In genomic region chr14:90608925-90609324, GRCh38 we compare ENCODE assay signal across 15 cellular contexts.
DNase-seq lines count a peak whose midpoint lies in the region; ATAC-seq and TF ChIP-seq lines count a peak whose summit lies in the region.
"Had no signal": no experiment of that assay in that cellular context is flagged by ENCODE, and none has a peak within 500 bp of the region (broad histone marks: within the 10 kb centered on the region; RNA-seq: fewer than 3 reads in every experiment).

No MANE protein-coding gene starts in this region.

- H3K36me3 ChIP-seq in BLaER1 treated with 17β-estradiol and CSF1 and Interleukin-3, amounts not matched to agents 10 nM and 100 nM = peaks cover 0 to 4% (median 0%) of the 10 kb centered on the region in 11 experiments; a peak in 2 of 22 replicates
- H3K36me3 ChIP-seq in trophoblast cell (ENCODE audit: control insufficient read depth in 1 of 2, insufficient read depth in 2 of 2, low read length in 2 of 2) = peaks cover 11% of the 10 kb centered on the region in 2 experiments

- no peak overlapping the region for H2AFZ ChIP-seq in trophoblast cell (ENCODE audit: insufficient read depth, low read length, poor library complexity)

- no peak overlapping the region for H4K8ac ChIP-seq in trophoblast cell (ENCODE audit: low read depth, low read length)

- H3K79me1 ChIP-seq in trophoblast cell (ENCODE audit: low read length) = no peaks in the 10 kb centered on the region

- H3K14ac ChIP-seq in trophoblast cell (ENCODE audit: low read length) = no peak overlapping the region

- H2BK5ac ChIP-seq in trophoblast cell (ENCODE audit: low read depth, low read length, poor library complexity) = no peak overlapping the region

- TF ChIP-seq POLR2A in NB4 (IDR thresholded peaks at IDR 0.05; ENCODE audit: extremely low read depth, insufficient read length) = no peak
- TF ChIP-seq POLR2A in erythroblast (IDR thresholded peaks at IDR 0.05; ENCODE audit: low read length) = no peak

- H2BK12ac ChIP-seq in trophoblast cell (ENCODE audit: low read length) = no peak overlapping the region

- H3K18ac ChIP-seq in trophoblast cell (ENCODE audit: low read length) = no peak overlapping the region

- H3K27ac Mint-ChIP-seq in activated T-cell treated with anti-CD3 and anti-CD28 coated beads, Interleukin-2, amount 50 U/mL, for 24 hours = no peak overlapping the region
- H3K27ac Mint-ChIP-seq: activated naive CD8-positive, alpha-beta T cell treated with anti-CD3 and anti-CD28 coated beads, Interleukin-2, amount 50 U/mL, for 24 hours; natural killer cell; type B pancreatic cell had no signal

- no peak overlapping the region for H3K23ac ChIP-seq in trophoblast cell (ENCODE audit: low read length)

- H3K27me3 Mint-ChIP-seq in activated T-cell treated with anti-CD3 and anti-CD28 coated beads, Interleukin-2, amount 50 U/mL, for 24 hours = peaks cover 3% of the 10 kb centered on the region
- H3K27me3 Mint-ChIP-seq: type B pancreatic cell had no signal

- peaks cover 0 to 14% (median 0%) of the 10 kb centered on the region in 11 experiments; a peak in 5 of 22 replicates for H3K27me3 ChIP-seq in BLaER1 treated with 17β-estradiol and CSF1 and Interleukin-3, amounts not matched to agents 10 nM and 100 nM
- H3K27me3 ChIP-seq in layer of hippocampus (ENCODE audit: control insufficient read depth, insufficient read depth, low read length) (no peaks in the 10 kb centered on the region), trophoblast cell (ENCODE audit: insufficient read depth, low read length) (no peaks in the 10 kb centered on the region)

- no peaks in the 10 kb centered on the region for H4K20me1 ChIP-seq in BLaER1 treated with 17β-estradiol and CSF1 and Interleukin-3, amounts not matched to agents 10 nM and 100 nM

- no peaks in the 10 kb centered on the region for H3K9me3 Mint-ChIP-seq in activated T-cell treated with anti-CD3 and anti-CD28 coated beads, Interleukin-2, amount 50 U/mL, for 24 hours
- H3K9me3 Mint-ChIP-seq: activated naive CD8-positive, alpha-beta T cell treated with anti-CD3 and anti-CD28 coated beads, Interleukin-2, amount 50 U/mL, for 24 hours; natural killer cell; type B pancreatic cell had no signal

- no peaks in the 10 kb centered on the region for H3K79me2 ChIP-seq in trophoblast cell (ENCODE audit: control insufficient read depth, insufficient read depth, low read length, poor library complexity)

- H3K27ac ChIP-seq in BLaER1 treated with 17β-estradiol and CSF1 and Interleukin-3, amounts not matched to agents 10 nM and 100 nM = peak overlapping the region in 4 of 11 experiments; percentile 23 to 42 (median 36); a peak in 6 of 22 replicates
- peak overlapping the region; percentile 69 for H3K27ac ChIP-seq in layer of hippocampus (ENCODE audit: low read depth, low read length)
- H3K27ac ChIP-seq in trophoblast cell (ENCODE audit: low read depth, low read length) = no peak overlapping the region
- H3K27ac ChIP-seq: skin epidermis had no signal

- H3K4ac ChIP-seq in trophoblast cell (ENCODE audit: low read depth, low read length) = no peak overlapping the region

- no peak overlapping the region for H4K91ac ChIP-seq in trophoblast cell (ENCODE audit: low read depth, low read length)

- H3K36me3 Mint-ChIP-seq in activated T-cell treated with anti-CD3 and anti-CD28 coated beads, Interleukin-2, amount 50 U/mL, for 24 hours (ENCODE audit: low read depth) = no peaks in the 10 kb centered on the region
- H3K36me3 Mint-ChIP-seq: natural killer cell had no signal

- H3K4me3 ChIP-seq in BLaER1 treated with 17β-estradiol and CSF1 and Interleukin-3, amounts not matched to agents 10 nM and 100 nM = no peak overlapping the region
- no peak overlapping the region for H3K4me3 ChIP-seq in NB4 (ENCODE audit: low read depth, low read length)
- H3K4me3 ChIP-seq in trophoblast cell (ENCODE audit: low read depth, low read length) = no peak overlapping the region
- H3K4me3 ChIP-seq: skin epidermis had no signal

- DNase-seq in NB4 (ENCODE audit: low read depth) (peak; percentile 49), AG08396 (ENCODE audit: low spot score) (no peak), trophoblast cell (no peak), erythroblast (lab: John Stamatoyannopoulos, UW) (no peak)
- no peak for DNase-seq in activated T-cell treated with anti-CD3 and anti-CD28 coated beads, Interleukin-2, amount 50 U/mL, for 24 hours
- DNase-seq: activated naive CD8-positive, alpha-beta T cell treated with anti-CD3 and anti-CD28 coated beads, Interleukin-2, amount 50 U/mL, for 24 hours; natural killer cell; NCI-H1092 treated with DMSO at 0.1 percent for 48 hours; NCI-H524 treated with DMSO at 0.1 percent for 48 hours; SHP77 treated with DMSO at 0.1 percent for 48 hours had no signal

- H3K4me3 Mint-ChIP-seq in activated T-cell treated with anti-CD3 and anti-CD28 coated beads, Interleukin-2, amount 50 U/mL, for 24 hours = no peak overlapping the region
- H3K4me3 Mint-ChIP-seq: activated naive CD8-positive, alpha-beta T cell treated with anti-CD3 and anti-CD28 coated beads, Interleukin-2, amount 50 U/mL, for 24 hours; natural killer cell; type B pancreatic cell had no signal

- no peak overlapping the region for H2BK120ac ChIP-seq in trophoblast cell (ENCODE audit: insufficient read depth, low read length, poor library complexity)

- H2AK5ac ChIP-seq in trophoblast cell (ENCODE audit: low read length) = no peak overlapping the region

- H3K9me3 ChIP-seq in BLaER1 treated with 17β-estradiol and CSF1 and Interleukin-3, amounts not matched to agents 10 nM and 100 nM (replicated peaks in 1 of 11) = no peaks in the 10 kb centered on the region
- H3K9me3 ChIP-seq in trophoblast cell (ENCODE audit: insufficient read depth, low read depth, low read length) = peaks cover 2% of the 10 kb centered on the region

- TF ChIP-seq CTCF in NB4 (IDR thresholded peaks at IDR 0.05; ENCODE audit: low read depth, low read length) = no peak

- H3K4me2 ChIP-seq in BLaER1 treated with 17β-estradiol and CSF1 and Interleukin-3, amounts not matched to agents 10 nM and 100 nM = peak overlapping the region; percentile 14 to 87 (median 48); a peak in 21 of 22 replicates
- H3K4me2 ChIP-seq in trophoblast cell (ENCODE audit: low read length) = no peak overlapping the region

- peaks cover 2% of the 10 kb centered on the region for H3K4me1 Mint-ChIP-seq in activated T-cell treated with anti-CD3 and anti-CD28 coated beads, Interleukin-2, amount 50 U/mL, for 24 hours (ENCODE audit: low read depth)
- H3K4me1 Mint-ChIP-seq: natural killer cell had no signal

- peak; percentile 80 for ATAC-seq in GM21529 (IDR thresholded peaks at IDR 0.05; ENCODE audit: unreplicated experiment)
- ATAC-seq: natural killer cell had no signal

- WGBS in trophoblast cell (ENCODE audit: extremely low coverage, insufficient coverage, insufficient read length) = no CpG with 5 or more reads among the region's 7 CpGs

- 0 out of 22 replicates have a peak overlapping the region, but pooled peaks of 1 of the 11 experiments have one; percentile 25 for H3K9ac ChIP-seq in BLaER1 treated with 17β-estradiol and CSF1 and Interleukin-3, amounts not matched to agents 10 nM and 100 nM
- no peak overlapping the region for H3K9ac ChIP-seq in trophoblast cell (ENCODE audit: low read length)

- H4K12ac ChIP-seq in trophoblast cell (ENCODE audit: low read depth, low read length) = no peak overlapping the region

- peaks cover 35 to 95% (median 42%) of the 10 kb centered on the region in 10 experiments for H3K4me1 ChIP-seq in BLaER1 treated with 17β-estradiol and CSF1 and Interleukin-3, amounts not matched to agents 10 nM and 100 nM
- H3K4me1 ChIP-seq in trophoblast cell (ENCODE audit: control insufficient read depth in 1 of 2, insufficient read depth in 2 of 2, low read length in 2 of 2) = no peaks in the 10 kb centered on the region
